7 cellular contexts compared by ENCODE assay signal in the genomic region with DNA sequence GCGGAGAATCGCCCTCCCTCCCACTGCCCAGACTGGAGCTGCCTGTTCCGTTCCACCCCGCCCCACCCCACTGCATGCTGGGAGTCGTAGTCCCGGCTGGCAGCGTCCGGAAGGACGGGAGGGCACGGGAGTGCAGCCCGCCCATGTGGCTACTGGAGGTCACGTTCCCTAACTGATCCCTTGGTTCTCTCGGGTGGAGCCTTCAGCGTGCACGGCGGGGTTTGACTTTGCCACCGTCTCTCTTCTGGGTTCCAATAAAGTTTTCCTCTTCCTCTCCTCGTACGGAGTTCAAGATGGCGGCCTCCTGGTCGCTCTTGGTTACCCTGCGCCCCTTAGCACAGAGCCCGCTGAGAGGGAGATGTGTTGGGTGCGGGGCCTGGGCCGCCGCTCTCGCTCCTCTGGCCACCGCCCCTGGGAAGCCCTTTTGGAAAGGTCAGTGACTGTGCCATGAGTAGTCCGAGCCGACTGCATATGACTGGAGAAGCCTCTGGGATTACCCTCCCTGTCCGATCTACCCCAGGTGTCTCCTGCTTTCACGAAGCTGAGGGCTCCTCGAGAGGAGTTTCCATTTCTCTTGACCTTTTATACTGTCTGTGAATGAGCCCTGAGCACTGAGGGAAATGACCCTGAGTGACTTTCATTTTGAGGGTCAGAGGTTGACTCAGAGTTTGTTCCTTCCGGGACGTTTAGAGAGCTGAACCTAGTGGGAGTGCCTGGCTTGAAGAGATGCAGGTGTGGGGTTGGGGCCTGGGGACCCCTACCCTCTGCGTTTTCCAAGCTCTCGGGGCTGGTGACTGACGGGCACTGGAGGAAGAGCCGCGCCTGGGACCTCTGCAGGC.
A peak's percentile ranks its signal among the peaks of the same experiment; 100 is the strongest.
DNase-seq lines count a peak whose midpoint lies in the region; ATAC-seq and TF ChIP-seq lines count a peak whose summit lies in the region.

A gene (plus strand): TSS at position 268 of the 839 bp plus-strand sequence. CDS start 26 bp downstream, at position 294.

- in situ Hi-C loops in astrocyte of the spinal cord (cut with HindIII; ENCODE audit: low sequenced_read_pairs) = no loop called here

- peak; percentile 85 for ATAC-seq in GM18505 (IDR thresholded peaks at IDR 0.05; ENCODE audit: unreplicated experiment)
- ATAC-seq in HG02885 (IDR thresholded peaks at IDR 0.05; ENCODE audit: poor library complexity, unreplicated experiment) = peak; percentile 91

- no peak for TF ChIP-seq CTCF in astrocyte of the spinal cord (IDR thresholded peaks at IDR 0.05; ENCODE audit: low read depth, low read length)
- no peak for TF ChIP-seq CTCF in retinal pigment epithelial cell (conservative IDR thresholded peaks at IDR 0.05; ENCODE audit: low read depth, low read length)

- peak; percentile 63 to 68 for DNase-seq in NCI-H1930 (lab: John Stamatoyannopoulos, UW)
- peak; percentile 82 for DNase-seq in T1000 (lab: John Stamatoyannopoulos, UW)
- DNase-seq in astrocyte of the spinal cord (ENCODE audit: low read depth, low spot score) = peak; percentile 89
- peak; percentile 61 to 96 (median 89) for DNase-seq in hypothalamus (lab: John Stamatoyannopoulos, UW)
- DNase-seq in retinal pigment epithelial cell (ENCODE audit: low read depth) = peak; percentile 62

- peak within 1 kb of the TSS; percentile 87 for H3K4me3 ChIP-seq in astrocyte of the spinal cord (ENCODE audit: low read depth, low read length)
- peak within 1 kb of the TSS; percentile 81 for H3K4me3 ChIP-seq in retinal pigment epithelial cell (ENCODE audit: low read length)

- peak; percentile 68 for TF ChIP-seq POLR2A in GM18505 (IDR thresholded peaks at IDR 0.05; ENCODE audit: borderline replicate concordance, extremely low read depth, insufficient read depth, insufficient read length)

Comparison
In these comparisons a context has a peak if more than half of its experiments do, and no peak if none do; other contexts are left out.
1. Peak in every context shown above with its lines: DNase-seq, ATAC-seq and H3K4me3 ChIP-seq.